Comparison of ENCODE assay signal across 9 cellular contexts in the genomic region with DNA sequence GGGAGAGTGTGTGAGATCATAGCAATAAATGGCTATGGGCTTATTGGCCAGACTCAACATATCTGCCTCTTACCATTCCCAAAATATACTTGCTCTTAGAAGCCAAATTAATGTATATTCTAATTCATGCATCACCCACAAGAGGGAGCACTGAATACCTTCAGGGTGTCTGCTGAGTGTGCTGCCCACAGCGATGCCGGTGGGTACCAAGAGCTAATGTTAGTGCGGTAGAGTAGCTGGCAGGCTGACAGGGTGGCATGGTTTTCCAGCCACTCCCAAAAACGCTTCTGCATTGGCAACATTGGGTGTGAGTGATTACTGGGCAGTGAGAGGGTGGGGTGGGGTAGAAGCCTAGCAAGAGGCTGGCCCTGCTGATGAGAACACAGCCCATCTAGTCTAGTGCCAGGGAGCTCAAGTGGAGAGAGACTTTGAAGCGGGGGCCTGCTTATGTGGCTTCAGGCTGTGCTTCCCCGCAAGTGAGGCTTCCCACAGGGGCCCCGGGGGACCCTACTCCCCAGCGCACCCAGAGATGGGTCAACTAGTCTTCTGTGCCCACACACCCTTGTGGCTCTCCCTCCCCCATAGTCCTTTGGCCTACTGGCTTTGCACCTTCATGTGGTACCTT. TPM values are rescaled to one million over a fixed set of nuclear protein-coding genes. Genes with fewer than 3 reads are reported as not detected.
A peak's percentile ranks its signal among the peaks of the same experiment; 100 is the strongest.
DNase-seq lines count a peak whose midpoint lies in the region; FAIRE-seq lines count a peak whose summit lies in the region.
"Had no signal": no experiment of that assay in that cellular context is flagged by ENCODE, and none has a peak within 500 bp of the region (broad histone marks: within the 10 kb centered on the region; RNA-seq: fewer than 3 reads in every experiment).

No MANE protein-coding gene starts in this region.

- peaks cover 5 to 12% of the 10 kb centered on the region in 2 donors for H3K27me3 Mint-ChIP-seq in CD8-positive, alpha-beta memory T cell

- H3K36me3 Mint-ChIP-seq in CD8-positive, alpha-beta memory T cell: peaks cover 0 to 7% (median 1%) of the 10 kb centered on the region in 3 donors

- H3K4me3 ChIP-seq in CD8-positive, alpha-beta memory T cell (ENCODE audit: low read length): no peak overlapping the region
- H3K4me3 ChIP-seq: SJCRH30 had no signal

- CTCF ChIA-PET in CD8-positive, alpha-beta memory T cell (lab: Charles Lee): no interaction called here

- POLR2A ChIA-PET in CD8-positive, alpha-beta memory T cell (lab: Charles Lee): no interaction called here

- H3K4me1 Mint-ChIP-seq in CD8-positive, alpha-beta memory T cell: no peaks in the 10 kb centered on the region

- DNase-seq in DMS79 treated with DMSO at 0.1 percent for 48 hours (lab: John Stamatoyannopoulos, UW): peak; percentile 87
- peak; percentile 68 for DNase-seq in HTR-8/SVneo (ENCODE audit: insufficient read length, low spot score)
- peak; percentile 27 for DNase-seq in SK-N-DZ (ENCODE audit: low spot score)
- peak; percentile 31 for DNase-seq in kidney tubule cell (ENCODE audit: low spot score)
- DNase-seq in CD8-positive, alpha-beta memory T cell: no peak
- DNase-seq in putamen (ENCODE audit: low spot score): no peak
- no peak for DNase-seq in NCI-H2029 treated with DMSO at 0.1 percent for 48 hours (lab: John Stamatoyannopoulos, UW)
- no peak for DNase-seq in NOMO-1 (lab: John Stamatoyannopoulos, UW; ENCODE audit: unreplicated experiment in 2 of 2)

- peak; percentile 96 for FAIRE-seq in HTR-8/SVneo (lab: Jason Lieb, UNC)

- no peak overlapping the region for H3K27ac Mint-ChIP-seq in CD8-positive, alpha-beta memory T cell

- H3K27ac ChIP-seq in CD8-positive, alpha-beta memory T cell (ENCODE audit: low read depth, low read length): no peak overlapping the region
- H3K27ac ChIP-seq: SJCRH30 had no signal

- H3K9me3 Mint-ChIP-seq in CD8-positive, alpha-beta memory T cell: peaks cover 0 to 1% (median 0%) of the 10 kb centered on the region in 5 donors

- no peaks in the 10 kb centered on the region for H3K27me3 ChIP-seq in CD8-positive, alpha-beta memory T cell (ENCODE audit: insufficient read depth, low read length, poor library complexity, severe bottlenecking)
- H3K27me3 ChIP-seq: SJCRH30 had no signal

- no peaks in the 10 kb centered on the region for H3K36me3 ChIP-seq in CD8-positive, alpha-beta memory T cell (ENCODE audit: insufficient read depth, low read length)
- H3K36me3 ChIP-seq: SJCRH30 had no signal

- H3K9me3 ChIP-seq in CD8-positive, alpha-beta memory T cell (ENCODE audit: low read length): no peaks in the 10 kb centered on the region
- H3K9me3 ChIP-seq: SJCRH30 had no signal

- no peak overlapping the region for H3K4me3 Mint-ChIP-seq in CD8-positive, alpha-beta memory T cell

- no peaks in the 10 kb centered on the region for H3K4me1 ChIP-seq in CD8-positive, alpha-beta memory T cell (ENCODE audit: insufficient read depth, low read length)

RNA-seq across cellular contexts. Expression of gene PLEKHD1, which starts 9.2 kb away (rescaled TPM):
- 0.10 and 0.12 TPM in 2 replicates for polyA plus RNA-seq in SK-N-DZ (2014; cell fraction: cytosol; rRNA removed)
- polyA plus RNA-seq in SK-N-DZ (2014; cell fraction: nucleus; rRNA removed): not detected in 2 replicates
- under 1 TPM in 1 of 2 experiments, not detected in 1; 0.11 TPM for total RNA-seq in CD8-positive, alpha-beta memory T cell
- 0.06 TPM for polyA plus RNA-seq in CD8-positive, alpha-beta memory T cell

Comparison
In these comparisons a context has a peak if more than half of its experiments do, and no peak if none do; other contexts are left out.
1. DNase-seq: peak in DMS79 treated with DMSO at 0.1 percent for 48 hours (single experiment), HTR-8/SVneo (single experiment), SK-N-DZ (single experiment) and kidney tubule cell (single experiment); none in CD8-positive, alpha-beta memory T cell (0 of 5), putamen (single experiment), NCI-H2029 treated with DMSO at 0.1 percent for 48 hours (single experiment) and NOMO-1 (0 of 2).